21 cellular contexts compared by ENCODE assay signal in the genomic region with DNA sequence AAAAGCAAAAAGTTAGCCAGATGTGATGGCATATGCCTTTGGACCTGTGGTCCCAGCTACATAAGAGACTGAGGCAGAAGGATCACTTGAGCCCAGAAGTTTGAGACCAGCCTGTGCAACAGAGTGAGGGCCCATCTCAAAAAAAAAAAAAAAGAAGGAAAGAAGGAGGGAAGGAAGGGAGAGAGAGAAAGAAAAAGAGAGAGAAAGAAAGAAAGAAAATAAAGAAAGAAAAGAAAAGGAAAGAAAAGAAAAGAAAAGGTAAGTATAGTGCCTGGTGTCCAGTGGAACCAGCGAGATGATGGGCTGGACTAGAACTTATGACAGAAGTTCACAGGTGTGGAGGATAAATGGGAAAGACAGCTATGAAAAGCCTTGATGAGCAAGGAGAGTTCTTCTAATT.
"Had no signal": no experiment of that assay in that cellular context is flagged by ENCODE, and none has a peak within 500 bp of the region (broad histone marks: within the 10 kb centered on the region; RNA-seq: fewer than 3 reads in every experiment).

No MANE protein-coding gene starts in this region.

- H3K27ac ChIP-seq: coronary artery, esophagus squamous epithelium, left lung, prostate gland, suprapubic skin, upper lobe of left lung had no signal

- H3K4me1 ChIP-seq: left lung, prostate gland, upper lobe of left lung had no signal

- H3K36me3 Mint-ChIP-seq: activated naive CD8-positive, alpha-beta T cell; natural killer cell treated with Interleukin-12 subunit alpha and Interleukin-12 subunit beta and Interleukin-15 and Interleukin-18, amount 100 ng/mL, for 72 hours had no signal

- H3K4me3 Mint-ChIP-seq: activated CD8-positive, alpha-beta T cell treated with anti-CD3 and anti-CD28 coated beads for 36 hours; activated naive CD8-positive, alpha-beta T cell; natural killer cell treated with Interleukin-12 subunit alpha and Interleukin-12 subunit beta and Interleukin-15 and Interleukin-18, amount 100 ng/mL, for 72 hours had no signal

- FAIRE-seq: keratinocyte, small intestine had no signal

- H3K27ac Mint-ChIP-seq: activated CD8-positive, alpha-beta T cell treated with anti-CD3 and anti-CD28 coated beads for 36 hours; activated naive CD8-positive, alpha-beta T cell; natural killer cell treated with Interleukin-12 subunit alpha and Interleukin-12 subunit beta and Interleukin-15 and Interleukin-18, amount 100 ng/mL, for 72 hours had no signal

- H3K4me3 ChIP-seq: coronary artery, esophagus squamous epithelium, hepatocyte, left lung, prostate gland, suprapubic skin, upper lobe of left lung had no signal

- H3K27me3 ChIP-seq: esophagus squamous epithelium, hepatocyte, left lung, suprapubic skin, upper lobe of left lung had no signal

- H3K9me3 Mint-ChIP-seq: activated CD8-positive, alpha-beta T cell treated with anti-CD3 and anti-CD28 coated beads for 36 hours; natural killer cell treated with Interleukin-12 subunit alpha and Interleukin-12 subunit beta and Interleukin-15 and Interleukin-18, amount 100 ng/mL, for 72 hours had no signal

- H3K36me3 ChIP-seq: esophagus squamous epithelium, left lung, prostate gland, suprapubic skin, upper lobe of left lung had no signal

- H3K79me2 ChIP-seq: hepatocyte had no signal

- DNase-seq: activated CD4-positive, alpha-beta T cell treated with anti-CD3 and anti-CD28 coated beads for 4 hours; activated CD8-positive, alpha-beta T cell treated with anti-CD3 and anti-CD28 coated beads for 36 hours; activated gamma-delta T cell; activated T-cell treated with anti-CD3 and anti-CD28 coated beads, Interleukin-2, amount 50 U/mL, for 48 hours; amniotic stem cell; central memory CD4-positive, alpha-beta T cell; effector CD4-positive, alpha-beta T cell; esophagus squamous epithelium; left lung; right cardiac atrium; small intestine; stimulated activated CD4-positive, alpha-beta T cell treated with anti-CD3 and anti-CD28 coated beads, Interleukin-4, amount 100 ng/mL, for 24 hours; stimulated activated naive CD8-positive, alpha-beta T cell treated with anti-CD3 and anti-CD28 coated beads, Interleukin-15, Interleukin-2, amounts not matched to agents 100 U/mL and 50 U/mL, for 24 hours; upper lobe of left lung had no signal

- H3K27me3 Mint-ChIP-seq: activated naive CD8-positive, alpha-beta T cell had no signal

- ATAC-seq: activated CD8-positive, alpha-beta T cell treated with anti-CD3 and anti-CD28 coated beads for 36 hours; left lung; natural killer cell treated with Interleukin-12 subunit alpha and Interleukin-12 subunit beta and Interleukin-15 and Interleukin-18, amount 100 ng/mL, for 72 hours; right cardiac atrium; stimulated activated naive CD8-positive, alpha-beta T cell treated with anti-CD3 and anti-CD28 coated beads, Interleukin-15, Interleukin-2, amounts not matched to agents 100 U/mL and 50 U/mL, for 24 hours had no signal

- H3K9me3 ChIP-seq: esophagus squamous epithelium, left lung, prostate gland, suprapubic skin, upper lobe of left lung had no signal

- H2AFZ ChIP-seq: hepatocyte had no signal
